Comparison of ENCODE assay signal across 8 cellular contexts in the genomic region with DNA sequence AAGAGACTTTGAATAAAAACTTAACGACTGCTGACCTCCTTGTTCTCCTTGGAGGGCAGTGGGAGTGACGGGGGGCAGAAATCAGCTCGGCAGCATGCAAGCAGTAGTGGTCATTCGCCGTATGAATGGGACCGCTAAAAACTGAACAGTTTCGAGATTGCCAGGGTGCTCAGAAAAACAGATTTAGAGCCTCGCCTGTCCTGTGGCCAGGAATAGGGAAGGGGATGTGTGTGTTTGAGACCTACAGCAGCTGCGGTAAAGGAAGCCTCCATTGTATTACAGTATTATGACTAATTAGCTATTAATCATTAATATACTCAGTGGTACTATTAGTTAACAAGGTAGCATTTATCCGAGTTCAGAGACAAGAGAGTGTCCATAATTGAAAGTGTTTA. TPM values are rescaled to one million over a fixed set of nuclear protein-coding genes. Genes with fewer than 3 reads are reported as not detected.
DNase-seq lines count a peak whose midpoint lies in the region; ATAC-seq and TF ChIP-seq lines count a peak whose summit lies in the region.

No MANE protein-coding gene starts in this region.

- ATAC-seq in GM21515 (IDR thresholded peaks at IDR 0.05; ENCODE audit: unreplicated experiment) (no peak), GM19035 (IDR thresholded peaks at IDR 0.05; ENCODE audit: unreplicated experiment) (no peak), GM21576 (IDR thresholded peaks at IDR 0.05; ENCODE audit: unreplicated experiment) (no peak)

- H3K4me3 Mint-ChIP-seq in dendritic cell treated with granulocyte-macrophage colony-stimulating factor and Interleukin-4, amounts not matched to agents 40 ng/mL and 50 ng/mL, for 4 days = peak overlapping the region; percentile 83
- H3K4me3 Mint-ChIP-seq in nephron progenitor cell = peak overlapping the region; percentile 84

- POLR2A ChIA-PET in BJ (lab: Charles Lee) = no interaction called here

- H3K27ac Mint-ChIP-seq in dendritic cell treated with granulocyte-macrophage colony-stimulating factor and Interleukin-4, amounts not matched to agents 40 ng/mL and 50 ng/mL, for 4 days = peak overlapping the region; percentile 85
- no peak overlapping the region for H3K27ac Mint-ChIP-seq in nephron progenitor cell

- intact Hi-C loops in dendritic cell treated with granulocyte-macrophage colony-stimulating factor and Interleukin-4, amounts not matched to agents 40 ng/mL and 50 ng/mL, for 4 days (cut with micrococcal nuclease) = loop anchor here (5.0 kb wide), 1 partner anchor 35 kb away; no protein-coding TSS in a partner anchor

- no peak for TF ChIP-seq CTCF in BJ (IDR thresholded peaks at IDR 0.05; ENCODE audit: insufficient read depth, low read depth, low read length)
- no peak for TF ChIP-seq CTCF in nephron progenitor cell (IDR thresholded peaks at IDR 0.05)

- H3K4me3 ChIP-seq in BJ (ENCODE audit: low read depth, low read length) = peak overlapping the region; percentile 98

- CTCF ChIA-PET in BJ (lab: Yijun Ruan, JAX) = interaction anchor here (1.1 kb wide), 1 partner anchor 47 kb away, joined by 4 read pairs; no protein-coding TSS in a partner anchor

- H3K36me3 ChIP-seq in BJ (ENCODE audit: control insufficient read depth, insufficient read depth, low read length) = no peaks in the 10 kb centered on the region

- DNase-seq in BJ (ENCODE audit: low read depth) (no peak), HuH-7.5 (ENCODE audit: low spot score) (peak; percentile 13), nephron progenitor cell (no peak), OCI-M1 (lab: John Stamatoyannopoulos, UW) (no peak)

- H3K4me1 Mint-ChIP-seq in dendritic cell treated with granulocyte-macrophage colony-stimulating factor and Interleukin-4, amounts not matched to agents 40 ng/mL and 50 ng/mL, for 4 days (ENCODE audit: low read depth) = peaks cover 49% of the 10 kb centered on the region
- peaks cover 46% of the 10 kb centered on the region for H3K4me1 Mint-ChIP-seq in nephron progenitor cell

- H3K27me3 Mint-ChIP-seq in dendritic cell treated with granulocyte-macrophage colony-stimulating factor and Interleukin-4, amounts not matched to agents 40 ng/mL and 50 ng/mL, for 4 days = no peaks in the 10 kb centered on the region
- no peaks in the 10 kb centered on the region for H3K27me3 Mint-ChIP-seq in nephron progenitor cell (ENCODE audit: low read depth, poor library complexity)

- no peaks in the 10 kb centered on the region for H3K9me3 Mint-ChIP-seq in dendritic cell treated with granulocyte-macrophage colony-stimulating factor and Interleukin-4, amounts not matched to agents 40 ng/mL and 50 ng/mL, for 4 days
- no peaks in the 10 kb centered on the region for H3K9me3 Mint-ChIP-seq in nephron progenitor cell

- no peaks in the 10 kb centered on the region for H3K27me3 ChIP-seq in BJ (ENCODE audit: control insufficient read depth, insufficient read depth, low read length)

- H3K36me3 Mint-ChIP-seq in dendritic cell treated with granulocyte-macrophage colony-stimulating factor and Interleukin-4, amounts not matched to agents 40 ng/mL and 50 ng/mL, for 4 days (ENCODE audit: low read depth) = peaks cover 15% of the 10 kb centered on the region
- no peaks in the 10 kb centered on the region for H3K36me3 Mint-ChIP-seq in nephron progenitor cell (ENCODE audit: low read depth)

RNA-seq across cellular contexts. Expression of gene ZNF652, which starts 0.7 kb away (rescaled TPM):
- polyA plus RNA-seq in BJ (2011; rRNA removed) = 5.3 and 7.2 TPM in 2 replicates
- 22.0 and 23.1 TPM in 2 replicates for polyA minus RNA-seq in BJ (2011; rRNA and poly(A)+ RNA removed)

RNA-seq across cellular contexts. Expression of gene PHB1, which starts 52.0 kb away (rescaled TPM):
- 261 and 369 TPM in 2 replicates for polyA plus RNA-seq in BJ (2011; rRNA removed)
- polyA minus RNA-seq in BJ (2011; rRNA and poly(A)+ RNA removed) = 113 and 202 TPM in 2 replicates
